10 cellular contexts compared by ENCODE assay signal in the genomic region with DNA sequence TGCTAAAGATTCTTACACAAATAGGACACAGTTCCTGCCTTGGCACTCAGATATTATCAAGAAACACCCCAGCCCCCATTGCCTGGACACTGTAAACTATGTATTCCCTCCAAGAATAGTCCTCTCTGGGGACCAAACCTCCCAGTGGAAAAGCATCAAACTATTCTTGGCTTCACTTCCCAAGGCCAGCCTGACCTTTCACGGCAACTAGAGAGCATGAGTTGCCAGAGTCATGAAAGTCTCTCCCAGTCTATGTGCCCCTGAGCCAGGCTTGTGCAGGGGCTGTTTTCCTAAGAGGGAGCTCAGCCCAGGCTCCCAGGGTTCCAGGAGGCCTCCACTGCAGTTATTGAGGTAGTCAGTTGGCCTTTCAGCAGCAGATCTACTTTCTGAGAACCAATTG.
A peak's percentile ranks its signal among the peaks of the same experiment; 100 is the strongest.
DNase-seq lines count a peak whose midpoint lies in the region; ATAC-seq and TF ChIP-seq lines count a peak whose summit lies in the region.
"Had no signal": no experiment of that assay in that cellular context is flagged by ENCODE, and none has a peak within 500 bp of the region (broad histone marks: within the 10 kb centered on the region; RNA-seq: fewer than 3 reads in every experiment).

No MANE protein-coding gene starts in this region.

- peak overlapping the region; percentile 23 to 78 (median 52) for H3K4me3 Mint-ChIP-seq in CD8-positive, alpha-beta memory T cell

- H3K4me1 Mint-ChIP-seq in CD8-positive, alpha-beta memory T cell, result peaks cover 66 to 80% (median 75%) of the 10 kb centered on the region in 3 donors

- peaks cover 56% of the 10 kb centered on the region for H3K4me1 ChIP-seq in CD8-positive, alpha-beta memory T cell (ENCODE audit: insufficient read depth, low read length)
- peaks cover 25% of the 10 kb centered on the region for H3K4me1 ChIP-seq in OCI-LY7 (ENCODE audit: insufficient read depth, low read length, poor library complexity, severe bottlenecking)
- H3K4me1 ChIP-seq in cardiac muscle cell (ENCODE audit: low read depth), result peaks cover 15% of the 10 kb centered on the region
- peaks cover 11% of the 10 kb centered on the region for H3K4me1 ChIP-seq in rectal smooth muscle tissue (ENCODE audit: control insufficient read depth, insufficient read depth, low read length)

- no peaks in the 10 kb centered on the region for H4K20me1 ChIP-seq in OCI-LY7 (ENCODE audit: insufficient read depth, low read length)

- H3K36me3 ChIP-seq in CD8-positive, alpha-beta memory T cell (ENCODE audit: insufficient read depth, low read length), result no peaks in the 10 kb centered on the region
- H3K36me3 ChIP-seq in OCI-LY7 (ENCODE audit: insufficient read depth, low read length), result no peaks in the 10 kb centered on the region
- H3K36me3 ChIP-seq in cardiac muscle cell, result no peaks in the 10 kb centered on the region
- no peaks in the 10 kb centered on the region for H3K36me3 ChIP-seq in rectal smooth muscle tissue (ENCODE audit: control insufficient read depth, insufficient read depth, low read length)
- H3K36me3 ChIP-seq: SJSA1 had no signal

- H3K27ac Mint-ChIP-seq in CD8-positive, alpha-beta memory T cell, result peak overlapping the region in 5 of 8 donors; percentile 14 to 63 (median 44)

- no peaks in the 10 kb centered on the region for H3K9me3 ChIP-seq in CD8-positive, alpha-beta memory T cell (ENCODE audit: low read length)
- H3K9me3 ChIP-seq in OCI-LY7 (ENCODE audit: low read length) (no peaks in the 10 kb centered on the region), cardiac muscle cell (ENCODE audit: low read depth) (no peaks in the 10 kb centered on the region)
- H3K9me3 ChIP-seq: SJSA1 had no signal

- no peaks in the 10 kb centered on the region for H3K9me3 Mint-ChIP-seq in CD8-positive, alpha-beta memory T cell

- CTCF ChIA-PET in CD8-positive, alpha-beta memory T cell (lab: Charles Lee), result interaction anchor here (0.9 to 1.5 kb wide), 2 partner anchors 323 to 340 kb away, joined by 3 to 5 read pairs; no protein-coding TSS in a partner anchor
- CTCF ChIA-PET in OCI-LY7 (lab: Charles Lee; ENCODE audit: unreplicated experiment), result no interaction called here

- no peaks in the 10 kb centered on the region for H3K27me3 ChIP-seq in CD8-positive, alpha-beta memory T cell (ENCODE audit: insufficient read depth, low read length, poor library complexity, severe bottlenecking)
- H3K27me3 ChIP-seq in cardiac muscle cell (no peaks in the 10 kb centered on the region), rectal smooth muscle tissue (ENCODE audit: control insufficient read depth, insufficient read depth, low read length) (no peaks in the 10 kb centered on the region)
- H3K27me3 ChIP-seq: SJSA1 had no signal

- peak overlapping the region; percentile 64; the same call in 1 of the 2 replicates for H2AFZ ChIP-seq in OCI-LY7 (ENCODE audit: low read length)

- no peak for ATAC-seq in GM18519 (IDR thresholded peaks at IDR 0.05; ENCODE audit: low FRiP score, unreplicated experiment)
- no peak for ATAC-seq in HG03097 (IDR thresholded peaks at IDR 0.05; ENCODE audit: low FRiP score, unreplicated experiment)
- no peak for ATAC-seq in HG02885 (IDR thresholded peaks at IDR 0.05; ENCODE audit: poor library complexity, unreplicated experiment)
- ATAC-seq: K562 had no signal

- peak overlapping the region; percentile 52 for H3K4me2 ChIP-seq in OCI-LY7 (ENCODE audit: low read length)

- no peak overlapping the region for H3K27ac ChIP-seq in CD8-positive, alpha-beta memory T cell (ENCODE audit: low read depth, low read length)
- H3K27ac ChIP-seq in OCI-LY7 (ENCODE audit: low read depth, low read length, poor library complexity, severe bottlenecking) (peak overlapping the region; percentile 3), cardiac muscle cell (peak overlapping the region; percentile 49), rectal smooth muscle tissue (ENCODE audit: low read depth, low read length) (peak overlapping the region; percentile 63)
- H3K27ac ChIP-seq: SJSA1 had no signal

- no peaks in the 10 kb centered on the region for H3K27me3 Mint-ChIP-seq in CD8-positive, alpha-beta memory T cell

- no peak overlapping the region for H3K9ac ChIP-seq in rectal smooth muscle tissue (ENCODE audit: low read length)

- no peaks in the 10 kb centered on the region for H3K79me2 ChIP-seq in OCI-LY7 (ENCODE audit: insufficient read depth, low read depth, low read length)

- H3K36me3 Mint-ChIP-seq in CD8-positive, alpha-beta memory T cell, result no peaks in the 10 kb centered on the region

- no peak for TF ChIP-seq CTCF in OCI-LY7 (conservative IDR thresholded peaks at IDR 0.05; ENCODE audit: low read length)
- no peak for TF ChIP-seq CTCF in cardiac muscle cell (IDR thresholded peaks at IDR 0.05; ENCODE audit: low read depth, low read length)

- no peaks in the 10 kb centered on the region for H3K9me2 ChIP-seq in OCI-LY7 (ENCODE audit: insufficient read depth, low read length)

- DNase-seq in CD8-positive, alpha-beta memory T cell, result no peak
- DNase-seq in OCI-LY7 (ENCODE audit: low spot score) (no peak), cardiac muscle cell (ENCODE audit: low read depth in 1 of 2, low spot score in 1 of 2) (peak in 1 of 2 donors; percentile 38), KG1 (lab: John Stamatoyannopoulos, UW) (no peak)

- intact Hi-C loops in OCI-LY7 (cut with micrococcal nuclease; ENCODE audit: unreplicated experiment), result no loop called here

- POLR2A ChIA-PET in CD8-positive, alpha-beta memory T cell (lab: Charles Lee), result interaction anchor here (0.6 kb wide), 1 partner anchor 252 kb away, joined by 3 read pairs; a partner anchor contains a TSS
- POLR2A ChIA-PET in OCI-LY7 (lab: Charles Lee), result interaction anchor here (1.2 kb wide), 1 partner anchor 30 kb away, joined by 3 read pairs; no protein-coding TSS in a partner anchor

- BruUV-seq in OCI-LY7 (replicated peaks; lab: Mats Ljungman, UMichigan), result no TSS peak

- H3K4me3 ChIP-seq in CD8-positive, alpha-beta memory T cell (ENCODE audit: low read length), result peak overlapping the region; percentile 15
- H3K4me3 ChIP-seq in OCI-LY7 (ENCODE audit: low read depth, low read length, poor library complexity, severe bottlenecking) (no peak overlapping the region), cardiac muscle cell (no peak overlapping the region), rectal smooth muscle tissue (ENCODE audit: low read length) (no peak overlapping the region)
- H3K4me3 ChIP-seq: K562, SJSA1 had no signal
